In genomic region chr2:232876978-232877441, GRCh38 we compare ENCODE assay signal across 8 cellular contexts. TPM values are rescaled to one million over a fixed set of nuclear protein-coding genes. Genes with fewer than 3 reads are reported as not detected.
DNase-seq lines count a peak whose midpoint lies in the region; ATAC-seq and TF ChIP-seq lines count a peak whose summit lies in the region.

No MANE protein-coding gene starts in this region.

- peaks cover 8 to 32% (median 19%) of the 10 kb centered on the region in 3 donors for H3K27me3 Mint-ChIP-seq in naive B cell

- no peaks in the 10 kb centered on the region for H3K36me3 Mint-ChIP-seq in naive B cell

- H3K27me3 ChIP-seq in A673 (replicated peaks; ENCODE audit: insufficient read depth, low read depth, low read length, poor library complexity) (no peaks in the 10 kb centered on the region), HL-60 (ENCODE audit: insufficient read depth, poor library complexity, severe bottlenecking) (no peaks in the 10 kb centered on the region)

- CTCF ChIA-PET in A673 (lab: Charles Lee) = no interaction called here

- TF ChIP-seq CTCF in A673 (conservative IDR thresholded peaks at IDR 0.05; ENCODE audit: low read depth, low read length) = no peak
- no peak for TF ChIP-seq CTCF in HL-60 (IDR thresholded peaks at IDR 0.05; ENCODE audit: insufficient read depth, low read length)
- no peak for TF ChIP-seq CTCF in coronary artery (IDR thresholded peaks at IDR 0.05)

- H3K4me1 ChIP-seq in A673 (ENCODE audit: insufficient read depth, low read length, poor library complexity, severe bottlenecking) = no peaks in the 10 kb centered on the region

- H3K9me3 ChIP-seq in A673 (ENCODE audit: low read depth, low read length, poor library complexity, severe bottlenecking) = no peaks in the 10 kb centered on the region

- H3K27ac ChIP-seq in A673 (ENCODE audit: low read depth, low read length, poor library complexity, severe bottlenecking) (no peak overlapping the region), HL-60 (replicated peaks) (no peak overlapping the region), coronary artery (no peak overlapping the region)

- intact Hi-C loops in A673 (cut with micrococcal nuclease; ENCODE audit: unreplicated experiment) = no loop called here

- peak overlapping the region; percentile 55 for H3K4me3 ChIP-seq in A673 (ENCODE audit: low read depth, low read length, poor library complexity, severe bottlenecking)
- H3K4me3 ChIP-seq in HL-60 (replicated peaks; ENCODE audit: insufficient read depth, low read length) = peak overlapping the region; percentile 68
- peak overlapping the region; percentile 72 for H3K4me3 ChIP-seq in coronary artery

- no peaks in the 10 kb centered on the region for H3K36me3 ChIP-seq in A673 (ENCODE audit: insufficient read depth, low read length, poor library complexity, severe bottlenecking)

- H3K27ac Mint-ChIP-seq in naive B cell = no peak overlapping the region

- no TSS peak for BruUV-seq in A673 (replicated peaks; lab: Mats Ljungman, UMichigan)

- H3K4me3 Mint-ChIP-seq in naive B cell = peak overlapping the region in 7 of 8 donors; percentile 38 to 80 (median 70)

- H3K9me3 Mint-ChIP-seq in naive B cell = no peaks in the 10 kb centered on the region

- POLR2A ChIA-PET in A673 (lab: Charles Lee; ENCODE audit: low non-redundant PET) = no interaction called here

- peaks cover 8 to 19% (median 10%) of the 10 kb centered on the region in 3 donors for H3K4me1 Mint-ChIP-seq in naive B cell

- no peak for DNase-seq in A673 (ENCODE audit: low spot score)
- DNase-seq in HL-60 (ENCODE audit: low read depth in 1 of 2, low spot score in 1 of 2) = no peak
- no peak for DNase-seq in coronary artery (ENCODE audit: low spot score)
- no peak for DNase-seq in naive B cell
- DNase-seq in GM03348 (ENCODE audit: low spot score) = no peak
- no peak for DNase-seq in SW 1271 (lab: John Stamatoyannopoulos, UW)
- no peak for DNase-seq in cerebellar nuclear complex (lab: John Stamatoyannopoulos, UW)

- ATAC-seq in naive B cell (ENCODE audit: low read depth in 2 of 2) = no peak
- no peak for ATAC-seq in HG02763 (IDR thresholded peaks at IDR 0.05; ENCODE audit: unreplicated experiment)

RNA-seq across cellular contexts. Expression of gene SNORC, which starts 6.9 kb away (rescaled TPM):
- total RNA-seq in A673 (2021) = 4.6 and 4.7 TPM in 2 replicates
- under 1 TPM in 1 of 6 donors, not detected in 5; 0.12 TPM for polyA plus RNA-seq in naive B cell (ENCODE audit: low read depth in 6 of 6)
